10 cellular contexts compared by ENCODE assay signal in the genomic region with DNA sequence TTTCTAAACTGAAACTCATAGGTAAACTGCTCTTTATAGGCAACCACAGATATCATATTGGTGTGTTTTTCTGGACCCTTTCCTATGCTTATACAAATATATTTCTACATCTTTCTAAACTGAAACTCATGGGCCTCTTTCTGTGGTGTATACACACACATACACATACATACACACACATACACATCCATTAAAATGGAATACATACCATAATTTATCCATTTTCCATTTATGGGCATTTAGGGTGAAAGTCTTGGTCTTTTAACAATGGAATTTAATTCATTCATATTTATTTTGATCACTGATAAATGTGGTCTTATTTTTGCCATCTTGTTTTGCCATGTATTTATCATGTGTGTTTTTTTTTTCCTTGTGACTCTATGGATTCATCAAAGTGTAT. TPM values are rescaled to one million over a fixed set of nuclear protein-coding genes. Genes with fewer than 3 reads are reported as not detected.
DNase-seq lines count a peak whose midpoint lies in the region; ATAC-seq and TF ChIP-seq lines count a peak whose summit lies in the region.
"Had no signal": no experiment of that assay in that cellular context is flagged by ENCODE, and none has a peak within 500 bp of the region (broad histone marks: within the 10 kb centered on the region; RNA-seq: fewer than 3 reads in every experiment).

No MANE protein-coding gene starts in this region.

- H3K4me3 Mint-ChIP-seq in activated T-helper 1 cell treated with anti-CD3 and anti-CD28 coated beads, Interleukin-12 subunit alpha, Interleukin-12 subunit beta, Interleukin-2, Interleukin-4 antibody, amounts not matched to agents 30 ng/mL and 10 ng/mL and 1 ng/mL, durations not matched to agents 14 hours and 24 hours and 36 hours: peak overlapping the region; percentile 99
- H3K4me3 Mint-ChIP-seq in type B pancreatic cell: peak overlapping the region; percentile 46
- no peak overlapping the region for H3K4me3 Mint-ChIP-seq in WTC11

- H3K9me3 ChIP-seq in heart left ventricle (peaks cover 0 to 6% (median 0%) of the 10 kb centered on the region in 12 donors), mesenchymal stem cell (ENCODE audit: control insufficient read depth, low read length) (no peaks in the 10 kb centered on the region)

- no peak overlapping the region for H3K23ac ChIP-seq in mesenchymal stem cell (ENCODE audit: low read length in 2 of 2)

- CTCF ChIA-PET in HEK293T (lab: Yijun Ruan, JAX): no interaction called here
- CTCF ChIA-PET in WTC11 (lab: Charles Lee): interaction anchor here (2.1 kb wide), 1 partner anchor 88 kb away, joined by 8 read pairs; no protein-coding TSS in a partner anchor

- peaks cover 33% of the 10 kb centered on the region for H3K36me3 Mint-ChIP-seq in activated T-helper 1 cell treated with anti-CD3 and anti-CD28 coated beads, Interleukin-12 subunit alpha, Interleukin-12 subunit beta, Interleukin-2, Interleukin-4 antibody, amounts not matched to agents 30 ng/mL and 10 ng/mL and 1 ng/mL, durations not matched to agents 14 hours and 24 hours and 36 hours (ENCODE audit: low read depth)
- H3K36me3 Mint-ChIP-seq in type B pancreatic cell: no peaks in the 10 kb centered on the region
- H3K36me3 Mint-ChIP-seq in WTC11: no peaks in the 10 kb centered on the region

- POLR2A ChIA-PET in HEK293T (lab: Yijun Ruan, JAX) (no interaction called here), WTC11 (lab: Charles Lee) (no interaction called here)

- H3K4me2 ChIP-seq in mesenchymal stem cell (ENCODE audit: low read length, poor library complexity, severe bottlenecking): no peak overlapping the region

- intact Hi-C loops in heart left ventricle (cut with DNase I) (loop anchor here in 1 of 10 donors (5.0 kb wide), 1 partner anchor 84 kb away; no protein-coding TSS in a partner anchor), left cardiac atrium (cut with DNase I) (loop anchor here in 1 of 2 donors (5.0 kb wide), 1 partner anchor 79 kb away; a partner anchor contains a TSS)
- intact Hi-C loops in activated T-helper 1 cell treated with anti-CD3 and anti-CD28 coated beads, Interleukin-12 subunit alpha, Interleukin-12 subunit beta, Interleukin-2, Interleukin-4 antibody, amounts not matched to agents 30 ng/mL and 10 ng/mL and 1 ng/mL, durations not matched to agents 14 hours and 24 hours and 36 hours (cut with micrococcal nuclease): loop anchor here (5.0 kb wide), 1 partner anchor 224 kb away; no protein-coding TSS in a partner anchor

- H3K9ac ChIP-seq in mesenchymal stem cell (ENCODE audit: low read length): peak overlapping the region; percentile 96

- H4K8ac ChIP-seq in mesenchymal stem cell (ENCODE audit: low read length): no peak overlapping the region

- no peak overlapping the region for H2BK5ac ChIP-seq in mesenchymal stem cell (ENCODE audit: low read depth, low read length, poor library complexity, severe bottlenecking)

- H2BK15ac ChIP-seq in mesenchymal stem cell (ENCODE audit: low read depth, poor library complexity, severe bottlenecking): no peak overlapping the region

- no peak overlapping the region for H3K4ac ChIP-seq in mesenchymal stem cell (ENCODE audit: low read depth in 1 of 2, low read length in 2 of 2)

- ATAC-seq in heart left ventricle (no peak), left cardiac atrium (no peak), WTC11 (no peak)
- ATAC-seq: left colon had no signal

- H2BK12ac ChIP-seq in mesenchymal stem cell (ENCODE audit: low read length in 2 of 2): no peak overlapping the region

- H3K27me3 Mint-ChIP-seq in activated T-helper 1 cell treated with anti-CD3 and anti-CD28 coated beads, Interleukin-12 subunit alpha, Interleukin-12 subunit beta, Interleukin-2, Interleukin-4 antibody, amounts not matched to agents 30 ng/mL and 10 ng/mL and 1 ng/mL, durations not matched to agents 14 hours and 24 hours and 36 hours (ENCODE audit: insufficient read depth): no peaks in the 10 kb centered on the region
- no peaks in the 10 kb centered on the region for H3K27me3 Mint-ChIP-seq in type B pancreatic cell
- H3K27me3 Mint-ChIP-seq in WTC11 (ENCODE audit: low read depth): peaks cover 4% of the 10 kb centered on the region

- H3K36me3 ChIP-seq in heart left ventricle: peaks cover 0 to 9% (median 0%) of the 10 kb centered on the region in 9 donors
- no peaks in the 10 kb centered on the region for H3K36me3 ChIP-seq in mesenchymal stem cell (ENCODE audit: control insufficient read depth in 1 of 2, insufficient read depth in 2 of 2, low read depth in 1 of 2, low read length in 2 of 2)

- H3K14ac ChIP-seq in mesenchymal stem cell (ENCODE audit: low read length in 2 of 2): no peak overlapping the region

- DNase-seq in heart left ventricle (no peak), left cardiac atrium (no peak), mesenchymal stem cell (no peak), type B pancreatic cell (ENCODE audit: extremely low spot score, unreplicated experiment) (no peak), HEK293T (ENCODE audit: extremely low spot score) (no peak), WTC11 (ENCODE audit: low spot score) (no peak), NCI-H2107 treated with DMSO at 0.1 percent for 48 hours (lab: John Stamatoyannopoulos, UW; ENCODE audit: unreplicated experiment) (no peak)
- DNase-seq in activated T-helper 1 cell treated with anti-CD3 and anti-CD28 coated beads, Interleukin-12 subunit alpha, Interleukin-12 subunit beta, Interleukin-2, Interleukin-4 antibody, amounts not matched to agents 30 ng/mL and 10 ng/mL and 1 ng/mL, durations not matched to agents 14 hours and 24 hours and 36 hours (ENCODE audit: low spot score): no peak
- DNase-seq: left colon, NCI-H345 had no signal

- H2AFZ ChIP-seq in mesenchymal stem cell (ENCODE audit: low read depth, low read length): no peak overlapping the region

- H3K4me3 ChIP-seq in heart left ventricle (peak overlapping the region in 2 of 12 donors; percentile 83 to 85), mesenchymal stem cell (ENCODE audit: insufficient read depth in 1 of 2, low read depth in 1 of 2, low read length in 2 of 2) (peak overlapping the region in 1 of 2 experiments; percentile 93)

- H3K27ac ChIP-seq in heart left ventricle (peak overlapping the region in 10 of 12 donors; percentile 57 to 99 (median 98)), mesenchymal stem cell (ENCODE audit: low read length, poor library complexity, severe bottlenecking) (no peak overlapping the region)

- peaks cover 11 to 88% (median 78%) of the 10 kb centered on the region in 12 donors for H3K4me1 ChIP-seq in heart left ventricle
- H3K4me1 ChIP-seq in mesenchymal stem cell (ENCODE audit: control insufficient read depth, insufficient read depth, low read depth, low read length): peaks cover 23% of the 10 kb centered on the region

- peak overlapping the region; percentile 100 for H3K27ac Mint-ChIP-seq in activated T-helper 1 cell treated with anti-CD3 and anti-CD28 coated beads, Interleukin-12 subunit alpha, Interleukin-12 subunit beta, Interleukin-2, Interleukin-4 antibody, amounts not matched to agents 30 ng/mL and 10 ng/mL and 1 ng/mL, durations not matched to agents 14 hours and 24 hours and 36 hours
- H3K27ac Mint-ChIP-seq in type B pancreatic cell: peak overlapping the region; percentile 97
- H3K27ac Mint-ChIP-seq in WTC11: no peak overlapping the region

- H2AK5ac ChIP-seq in mesenchymal stem cell (ENCODE audit: low read length, severe bottlenecking): no peak overlapping the region

- H2BK120ac ChIP-seq in mesenchymal stem cell (ENCODE audit: low read depth, low read length): no peak overlapping the region

- H4K91ac ChIP-seq in mesenchymal stem cell (ENCODE audit: low read length): no peak overlapping the region

- H3K27me3 ChIP-seq in heart left ventricle: no peaks in the 10 kb centered on the region
- no peaks in the 10 kb centered on the region for H3K27me3 ChIP-seq in mesenchymal stem cell (ENCODE audit: control insufficient read depth in 1 of 2, insufficient read depth in 1 of 2, low read length in 2 of 2)

- H3K79me1 ChIP-seq in mesenchymal stem cell (replicated peaks; ENCODE audit: low read length, poor library complexity, severe bottlenecking): peaks cover 9% of the 10 kb centered on the region

- H3K4me1 Mint-ChIP-seq in activated T-helper 1 cell treated with anti-CD3 and anti-CD28 coated beads, Interleukin-12 subunit alpha, Interleukin-12 subunit beta, Interleukin-2, Interleukin-4 antibody, amounts not matched to agents 30 ng/mL and 10 ng/mL and 1 ng/mL, durations not matched to agents 14 hours and 24 hours and 36 hours (ENCODE audit: low read depth): peaks cover 90% of the 10 kb centered on the region
- peaks cover 26% of the 10 kb centered on the region for H3K4me1 Mint-ChIP-seq in type B pancreatic cell (ENCODE audit: unreplicated experiment)
- peaks cover 8% of the 10 kb centered on the region for H3K4me1 Mint-ChIP-seq in WTC11

- TF ChIP-seq CTCF in heart left ventricle (IDR thresholded peaks at IDR 0.05) (no peak), type B pancreatic cell (conservative IDR thresholded peaks at IDR 0.05) (no peak), WTC11 (IDR thresholded peaks at IDR 0.05) (no peak)

- no peak for TF ChIP-seq POLR2A in heart left ventricle (IDR thresholded peaks at IDR 0.05)

- no peaks in the 10 kb centered on the region for H3K9me3 Mint-ChIP-seq in activated T-helper 1 cell treated with anti-CD3 and anti-CD28 coated beads, Interleukin-12 subunit alpha, Interleukin-12 subunit beta, Interleukin-2, Interleukin-4 antibody, amounts not matched to agents 30 ng/mL and 10 ng/mL and 1 ng/mL, durations not matched to agents 14 hours and 24 hours and 36 hours
- H3K9me3 Mint-ChIP-seq in type B pancreatic cell (no peaks in the 10 kb centered on the region), WTC11 (no peaks in the 10 kb centered on the region)

- no peak overlapping the region for H3K18ac ChIP-seq in mesenchymal stem cell (ENCODE audit: low read depth in 1 of 2, low read length in 2 of 2)

TF ChIP-seq in HEK293T, 16 proteins besides CTCF, POLR2A, EP300 and RAD21 (continues in another document):
- TF ChIP-seq SUZ12 (IDR thresholded peaks at IDR 0.05): no peak

RNA-seq across cellular contexts. Expression of a gene that starts 44.1 kb away (rescaled TPM):
- total RNA-seq in heart left ventricle: 10 to 100 TPM in 8 of 9 donors, 1 to 10 TPM in 1; 7.5 to 42.5 (median 13.5) TPM
- 10 to 100 TPM; 11.1 to 50.1 TPM for polyA plus RNA-seq in heart left ventricle
- total RNA-seq in left cardiac atrium: 10 to 100 TPM in 1 of 2 donors, 1 to 10 TPM in 1; 7.9 to 15.3 TPM
- 4.3 and 6.2 TPM in 2 replicates for total RNA-seq in activated T-helper 1 cell treated with anti-CD3 and anti-CD28 coated beads, Interleukin-12 subunit alpha, Interleukin-12 subunit beta, Interleukin-2, Interleukin-4 antibody, amounts not matched to agents 30 ng/mL and 10 ng/mL and 1 ng/mL, durations not matched to agents 14 hours and 24 hours and 36 hours
- 1.7 TPM for polyA plus RNA-seq in mesenchymal stem cell (2013, experiment 1 of 2)
- polyA plus RNA-seq in mesenchymal stem cell (2013, experiment 2 of 2): 1.7 TPM
- 21.6 and 39.3 TPM in 2 replicates for total RNA-seq in type B pancreatic cell (ENCODE audit: low replicate concordance)
- 3.6 to 4.9 TPM (median 4.4 TPM) in 3 replicates for total RNA-seq in WTC11 (2021)
